Comparison of ENCODE assay signal across 12 cellular contexts in genomic region chr6:144331610-144332009, GRCh38. TPM values are rescaled to one million over a fixed set of nuclear protein-coding genes. Genes with fewer than 3 reads are reported as not detected.
DNase-seq lines count a peak whose midpoint lies in the region; ATAC-seq and TF ChIP-seq lines count a peak whose summit lies in the region.
"Had no signal": no experiment of that assay in that cellular context is flagged by ENCODE, and none has a peak within 500 bp of the region (broad histone marks: within the 10 kb centered on the region; RNA-seq: fewer than 3 reads in every experiment).

No MANE protein-coding gene starts in this region.

- no peaks in the 10 kb centered on the region for H3K9me3 Mint-ChIP-seq in progenitor cell of endocrine pancreas (ENCODE audit: low read depth)
- H3K9me3 Mint-ChIP-seq: activated naive CD4-positive, alpha-beta T cell treated with anti-CD3 and anti-CD28 coated beads, Interleukin-2, amount 50 U/mL, for 72 hours; T-cell had no signal

- H3K27ac ChIP-seq in RWPE2 (ENCODE audit: poor library complexity, severe bottlenecking) (no peak overlapping the region), substantia nigra (ENCODE audit: low read depth, low read length, poor library complexity, severe bottlenecking) (no peak overlapping the region)
- H3K27ac ChIP-seq: HL-60 had no signal

- H3K4me1 Mint-ChIP-seq in progenitor cell of endocrine pancreas (ENCODE audit: low read depth) = peaks cover 57% of the 10 kb centered on the region

- H3K4me3 ChIP-seq in RWPE2 (ENCODE audit: severe bottlenecking) = no peak overlapping the region

- peak; percentile 31 for DNase-seq in ELF-1 (ENCODE audit: low read depth, low spot score)
- no peak for DNase-seq in RWPE2 (ENCODE audit: low spot score)
- peak; percentile 80 for DNase-seq in hepatic stellate cell (ENCODE audit: low spot score)
- DNase-seq in progenitor cell of endocrine pancreas (ENCODE audit: low spot score, unreplicated experiment) = no peak
- no peak for DNase-seq in T-helper 2 cell
- no peak for DNase-seq in substantia nigra (lab: John Stamatoyannopoulos, UW)
- DNase-seq in NK-92 treated with Interleukin-12 subunit alpha and Interleukin-12 subunit beta, amount 100 ng/mL, for 24 hours (lab: John Stamatoyannopoulos, UW) = no peak
- no peak for DNase-seq in stimulated activated CD4-positive, alpha-beta T cell treated with anti-CD3 and anti-CD28 coated beads, Interleukin-4, amount 100 ng/mL, for 1 hour
- DNase-seq: activated CD4-positive, alpha-beta T cell treated with anti-CD3 and anti-CD28 coated beads, Interleukin-2, amount 50 U/mL, for 48 hours; T-cell had no signal

- H3K27me3 ChIP-seq in RWPE2 (ENCODE audit: insufficient read depth, poor library complexity, severe bottlenecking) = no peaks in the 10 kb centered on the region

- peak; percentile 17; the same call in 1 of the 3 replicates for ATAC-seq in RWPE2 (ENCODE audit: low read depth)
- ATAC-seq: activated naive CD4-positive, alpha-beta T cell treated with anti-CD3 and anti-CD28 coated beads, Interleukin-2, amount 50 U/mL, for 72 hours; T-cell had no signal

- H3K9me3 ChIP-seq in RWPE2 (ENCODE audit: severe bottlenecking) = no peaks in the 10 kb centered on the region

- H3K36me3 ChIP-seq in RWPE2 (ENCODE audit: low read depth) = no peaks in the 10 kb centered on the region

- TF ChIP-seq CTCF in RWPE2 (IDR thresholded peaks at IDR 0.05; ENCODE audit: poor library complexity, severe bottlenecking) (no peak), progenitor cell of endocrine pancreas (IDR thresholded peaks at IDR 0.05; ENCODE audit: unreplicated experiment) (no peak)

- peaks cover 28% of the 10 kb centered on the region for H3K4me1 ChIP-seq in RWPE2 (ENCODE audit: insufficient read depth, poor library complexity, severe bottlenecking)

- H3K27me3 Mint-ChIP-seq in progenitor cell of endocrine pancreas = no peaks in the 10 kb centered on the region
- H3K27me3 Mint-ChIP-seq: T-cell had no signal

- H3K36me3 Mint-ChIP-seq in progenitor cell of endocrine pancreas (ENCODE audit: insufficient read depth) = peaks cover 4% of the 10 kb centered on the region
- H3K36me3 Mint-ChIP-seq: activated naive CD4-positive, alpha-beta T cell treated with anti-CD3 and anti-CD28 coated beads, Interleukin-2, amount 50 U/mL, for 72 hours; T-cell had no signal

- peak overlapping the region; percentile 97 for H3K27ac Mint-ChIP-seq in progenitor cell of endocrine pancreas
- H3K27ac Mint-ChIP-seq: activated naive CD4-positive, alpha-beta T cell treated with anti-CD3 and anti-CD28 coated beads, Interleukin-2, amount 50 U/mL, for 72 hours had no signal

- H3K4me3 Mint-ChIP-seq in progenitor cell of endocrine pancreas (ENCODE audit: low read depth) = peak overlapping the region; percentile 65
- H3K4me3 Mint-ChIP-seq: T-cell had no signal

RNA-seq across cellular contexts. Expression of gene UTRN, which starts 46.5 kb away (rescaled TPM):
- 249 and 263 TPM in 2 replicates for total RNA-seq in progenitor cell of endocrine pancreas

Comparison
In these comparisons a context has a peak if more than half of its experiments do, and no peak if none do; other contexts are left out.
1. DNase-seq: peak in ELF-1 (single experiment) and hepatic stellate cell (single experiment); none in RWPE2 (single experiment), progenitor cell of endocrine pancreas (single experiment), T-helper 2 cell (0 of 5), substantia nigra (0 of 49), NK-92 treated with Interleukin-12 subunit alpha and Interleukin-12 subunit beta, amount 100 ng/mL, for 24 hours (single experiment) and stimulated activated CD4-positive, alpha-beta T cell treated with anti-CD3 and anti-CD28 coated beads, Interleukin-4, amount 100 ng/mL, for 1 hour (single experiment).